ENCODE assay signal across 8 cellular contexts in genomic region chr17:50508573-50509460, GRCh38. TPM values are rescaled to one million over a fixed set of nuclear protein-coding genes. Genes with fewer than 3 reads are reported as not detected.
DNase-seq lines count a peak whose midpoint lies in the region; ATAC-seq and TF ChIP-seq lines count a peak whose summit lies in the region.

No MANE protein-coding gene starts in this region.

- H3K9me3 Mint-ChIP-seq in natural killer cell treated with Interleukin-12 subunit alpha and Interleukin-12 subunit beta and Interleukin-15 and Interleukin-18, amount 100 ng/mL, for 72 hours = no peaks in the 10 kb centered on the region

- no peak for TF ChIP-seq CTCF in AG09309 (IDR thresholded peaks at IDR 0.05; ENCODE audit: control insufficient read depth, insufficient read depth, low read depth, low read length, missing control alignments)
- TF ChIP-seq CTCF in Loucy (conservative IDR thresholded peaks at IDR 0.05; ENCODE audit: low read length) = no peak

- H3K79me2 ChIP-seq in Loucy (ENCODE audit: insufficient read depth, low read length) = no peaks in the 10 kb centered on the region

- H3K9me2 ChIP-seq in Loucy (replicated peaks; ENCODE audit: low read depth, low read length) = no peaks in the 10 kb centered on the region

- no peaks in the 10 kb centered on the region for H3K36me3 ChIP-seq in Loucy (ENCODE audit: insufficient read depth, low read length)
- H3K36me3 ChIP-seq in endocrine pancreas (ENCODE audit: control insufficient read depth, insufficient read depth, low read length) = no peaks in the 10 kb centered on the region

- no peaks in the 10 kb centered on the region for H3K27me3 ChIP-seq in Loucy (ENCODE audit: insufficient read depth, low read length, poor library complexity, severe bottlenecking)
- no peaks in the 10 kb centered on the region for H3K27me3 ChIP-seq in endocrine pancreas (ENCODE audit: control insufficient read depth, insufficient read depth, low read length)

- DNase-seq in AG09309 (ENCODE audit: low read depth) (no peak), SK-N-DZ (ENCODE audit: low spot score) (no peak)
- peak; percentile 6 for DNase-seq in natural killer cell treated with Interleukin-12 subunit alpha and Interleukin-12 subunit beta and Interleukin-15 and Interleukin-18, amount 100 ng/mL, for 72 hours (ENCODE audit: low spot score)
- no peak for DNase-seq in stimulated activated CD4-positive, alpha-beta T cell treated with anti-CD3 and anti-CD28 coated beads, Interleukin-4, amount 100 ng/mL, for 24 hours

- H3K4me3 Mint-ChIP-seq in natural killer cell treated with Interleukin-12 subunit alpha and Interleukin-12 subunit beta and Interleukin-15 and Interleukin-18, amount 100 ng/mL, for 72 hours = peak overlapping the region; percentile 94

- peaks cover 5% of the 10 kb centered on the region for H3K4me1 ChIP-seq in Loucy (ENCODE audit: insufficient read depth, low read length, poor library complexity, severe bottlenecking)
- H3K4me1 ChIP-seq in endocrine pancreas (ENCODE audit: control insufficient read depth, insufficient read depth, low read length) = no peaks in the 10 kb centered on the region

- H3K27me3 Mint-ChIP-seq in natural killer cell treated with Interleukin-12 subunit alpha and Interleukin-12 subunit beta and Interleukin-15 and Interleukin-18, amount 100 ng/mL, for 72 hours = no peaks in the 10 kb centered on the region

- no peaks in the 10 kb centered on the region for H4K20me1 ChIP-seq in Loucy (ENCODE audit: insufficient read depth, low read length, poor library complexity, severe bottlenecking)

- no peaks in the 10 kb centered on the region for H3F3A ChIP-seq in Loucy (ENCODE audit: low read depth)

- peak overlapping the region; percentile 73 for H3K4me2 ChIP-seq in Loucy (ENCODE audit: low read depth, low read length, poor library complexity, severe bottlenecking)

- ATAC-seq in natural killer cell treated with Interleukin-12 subunit alpha and Interleukin-12 subunit beta and Interleukin-15 and Interleukin-18, amount 100 ng/mL, for 72 hours = no peak
- ATAC-seq in HG03280 (IDR thresholded peaks at IDR 0.05; ENCODE audit: unreplicated experiment) (no peak), GM18502 (IDR thresholded peaks at IDR 0.05; ENCODE audit: poor library complexity, unreplicated experiment) (no peak)

- H3K9ac ChIP-seq in Loucy (ENCODE audit: low read depth, low read length, poor library complexity, severe bottlenecking) (peak overlapping the region; percentile 59), endocrine pancreas (ENCODE audit: control insufficient read depth, insufficient read depth, low read length) (peak overlapping the region; percentile 58)

- H3K4me3 ChIP-seq in AG09309 (ENCODE audit: control insufficient read depth, low read depth, low read length) (peak overlapping the region; percentile 55), Loucy (ENCODE audit: low read length, poor library complexity, severe bottlenecking) (peak overlapping the region; percentile 75), endocrine pancreas (ENCODE audit: control insufficient read depth, insufficient read depth, low read length) (no peak overlapping the region)

- peak overlapping the region; percentile 77 to 91 for H3K27ac Mint-ChIP-seq in natural killer cell treated with Interleukin-12 subunit alpha and Interleukin-12 subunit beta and Interleukin-15 and Interleukin-18, amount 100 ng/mL, for 72 hours

- no peaks in the 10 kb centered on the region for H3K9me3 ChIP-seq in Loucy (ENCODE audit: insufficient read depth, low read depth, low read length)
- no peaks in the 10 kb centered on the region for H3K9me3 ChIP-seq in endocrine pancreas (ENCODE audit: control insufficient read depth, low read length)

- H3K4me1 Mint-ChIP-seq in natural killer cell treated with Interleukin-12 subunit alpha and Interleukin-12 subunit beta and Interleukin-15 and Interleukin-18, amount 100 ng/mL, for 72 hours (ENCODE audit: low read depth in 2 of 2) = peaks cover 25 to 35% of the 10 kb centered on the region in 2 donors

- no peaks in the 10 kb centered on the region for H3K36me3 Mint-ChIP-seq in natural killer cell treated with Interleukin-12 subunit alpha and Interleukin-12 subunit beta and Interleukin-15 and Interleukin-18, amount 100 ng/mL, for 72 hours

- peak overlapping the region; percentile 94 for H2AFZ ChIP-seq in Loucy (ENCODE audit: low read length)

RNA-seq across cellular contexts. Expression of gene MYCBPAP, which starts 0.6 kb away (rescaled TPM):
- 1 to 10 TPM; 1.1 to 2.8 TPM for total RNA-seq in natural killer cell treated with Interleukin-12 subunit alpha and Interleukin-12 subunit beta and Interleukin-15 and Interleukin-18, amount 100 ng/mL, for 72 hours
- not detected in 2 replicates for polyA plus RNA-seq in SK-N-DZ (2014; cell fraction: cytosol; rRNA removed)
- polyA plus RNA-seq in SK-N-DZ (2014; cell fraction: nucleus; rRNA removed) = not detected in 2 replicates

RNA-seq across cellular contexts. Expression of gene EPN3, which starts 23.7 kb away (rescaled TPM):
- not detected for total RNA-seq in natural killer cell treated with Interleukin-12 subunit alpha and Interleukin-12 subunit beta and Interleukin-15 and Interleukin-18, amount 100 ng/mL, for 72 hours
- 0.07 and 0.21 TPM in 2 replicates for polyA plus RNA-seq in SK-N-DZ (2014; cell fraction: cytosol; rRNA removed)
- 0.03 TPM in 1 of 2 replicates, not detected in the other for polyA plus RNA-seq in SK-N-DZ (2014; cell fraction: nucleus; rRNA removed)

RNA-seq across cellular contexts. Expression of gene RSAD1, which starts 30.2 kb away (rescaled TPM):
- 10 to 100 TPM; 34.3 to 54.2 TPM for total RNA-seq in natural killer cell treated with Interleukin-12 subunit alpha and Interleukin-12 subunit beta and Interleukin-15 and Interleukin-18, amount 100 ng/mL, for 72 hours
- polyA plus RNA-seq in SK-N-DZ (2014; cell fraction: cytosol; rRNA removed) = 32.0 and 43.5 TPM in 2 replicates
- 112 and 117 TPM in 2 replicates for polyA plus RNA-seq in SK-N-DZ (2014; cell fraction: nucleus; rRNA removed)

RNA-seq across cellular contexts. Expression of gene SPATA20, which starts 38.2 kb away (rescaled TPM):
- 10 to 100 TPM; 15.3 to 25.6 TPM for total RNA-seq in natural killer cell treated with Interleukin-12 subunit alpha and Interleukin-12 subunit beta and Interleukin-15 and Interleukin-18, amount 100 ng/mL, for 72 hours
- 6.2 and 14.0 TPM in 2 replicates for polyA plus RNA-seq in SK-N-DZ (2014; cell fraction: cytosol; rRNA removed)
- polyA plus RNA-seq in SK-N-DZ (2014; cell fraction: nucleus; rRNA removed) = 69.2 and 130 TPM in 2 replicates

RNA-seq across cellular contexts. Expression of gene CHAD, which starts 40.1 kb away (rescaled TPM):
- total RNA-seq in natural killer cell treated with Interleukin-12 subunit alpha and Interleukin-12 subunit beta and Interleukin-15 and Interleukin-18, amount 100 ng/mL, for 72 hours = not detected
- not detected in 2 replicates for polyA plus RNA-seq in SK-N-DZ (2014; cell fraction: cytosol; rRNA removed)
- not detected in 2 replicates for polyA plus RNA-seq in SK-N-DZ (2014; cell fraction: nucleus; rRNA removed)
